ENCODE assay signal across 8 cellular contexts in the genomic region with DNA sequence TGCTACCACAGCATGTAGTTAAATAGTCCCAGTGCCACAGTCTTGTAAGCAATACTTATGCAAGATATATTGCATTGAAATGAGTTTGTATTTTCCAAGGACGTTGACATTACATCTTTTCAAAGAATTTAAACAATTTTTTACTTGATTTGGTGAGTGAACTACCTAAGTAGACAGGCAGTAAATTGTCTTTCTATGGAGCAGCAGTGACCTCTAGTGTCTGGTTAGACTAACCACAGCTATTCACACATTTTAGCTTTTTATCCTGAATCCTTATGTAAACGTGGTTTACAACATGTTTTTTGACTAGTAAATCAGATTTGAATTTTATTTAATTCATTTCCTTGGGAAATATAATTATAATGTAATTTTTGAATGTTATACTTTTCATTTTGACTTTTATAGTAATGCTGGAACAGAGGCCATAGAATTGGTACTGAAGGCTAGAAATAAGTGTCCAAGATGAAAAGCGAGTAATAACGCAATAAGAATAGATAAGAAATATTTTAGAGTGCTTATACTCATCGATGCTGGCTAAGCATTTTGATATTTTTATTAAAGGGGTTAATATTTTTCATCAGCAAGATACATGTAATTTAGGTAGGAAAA.
DNase-seq lines count a peak whose midpoint lies in the region; ATAC-seq and TF ChIP-seq lines count a peak whose summit lies in the region.

No MANE protein-coding gene starts in this region.

- H3K9ac ChIP-seq in KMS-11, result no peak overlapping the region

- no peaks in the 10 kb centered on the region for H3K36me3 ChIP-seq in KMS-11 (ENCODE audit: insufficient read depth)

- H3K4me3 ChIP-seq in KMS-11 (IDR thresholded peaks at IDR 0.05; ENCODE audit: insufficient read depth, low read depth, low read length), result no peak overlapping the region

- peak; percentile 81 for ATAC-seq in GM21723 (IDR thresholded peaks at IDR 0.05; ENCODE audit: unreplicated experiment)

- H4K20me1 ChIP-seq in KMS-11 (ENCODE audit: insufficient read depth), result no peaks in the 10 kb centered on the region

- peak; percentile 31 for DNase-seq in NCI-H2107 treated with DMSO at 0.1 percent for 48 hours (lab: John Stamatoyannopoulos, UW; ENCODE audit: unreplicated experiment)
- DNase-seq in NCI-H2107 (lab: John Stamatoyannopoulos, UW), result no peak
- DNase-seq in SKM-1 treated with dmso at 0.1 percent for 144 hours (lab: John Stamatoyannopoulos, UW; ENCODE audit: unreplicated experiment), result peak; percentile 51
- peak; percentile 68 for DNase-seq in fibroblast of the conjunctiva (ENCODE audit: low read depth)
- DNase-seq in retina, result peak; percentile 35
- DNase-seq in activated naive CD4-positive, alpha-beta T cell treated with anti-CD3 and anti-CD28 coated beads, Interleukin-2, amount 50 U/mL, for 16 hours, result no peak

- peak; percentile 80 for TF ChIP-seq CTCF in KMS-11 (conservative IDR thresholded peaks at IDR 0.05; ENCODE audit: low read depth, low read length)

- H3K79me2 ChIP-seq in KMS-11 (ENCODE audit: insufficient read depth, low read depth), result no peaks in the 10 kb centered on the region

- H3K27ac ChIP-seq in KMS-11, result no peak overlapping the region

- H3K27me3 ChIP-seq in KMS-11 (ENCODE audit: insufficient read depth, low read depth), result no peaks in the 10 kb centered on the region

- no peaks in the 10 kb centered on the region for H3K4me1 ChIP-seq in KMS-11 (ENCODE audit: low read depth, poor library complexity, severe bottlenecking)

- H3K4me2 ChIP-seq in KMS-11, result no peak overlapping the region

- no peak overlapping the region for H2AFZ ChIP-seq in KMS-11 (ENCODE audit: low read depth)

Comparison
In these comparisons a context has a peak if more than half of its experiments do, and no peak if none do; other contexts are left out.
1. DNase-seq: peak in NCI-H2107 treated with DMSO at 0.1 percent for 48 hours (single experiment), SKM-1 treated with dmso at 0.1 percent for 144 hours (single experiment), fibroblast of the conjunctiva (single experiment) and retina (single experiment); none in NCI-H2107 (single experiment) and activated naive CD4-positive, alpha-beta T cell treated with anti-CD3 and anti-CD28 coated beads, Interleukin-2, amount 50 U/mL, for 16 hours (single experiment).